Comparison of ENCODE assay signal across 19 cellular contexts in genomic region chr4:44740201-44740600, GRCh38.
"Had no signal": no experiment of that assay in that cellular context is flagged by ENCODE, and none has a peak within 500 bp of the region (broad histone marks: within the 10 kb centered on the region; RNA-seq: fewer than 3 reads in every experiment).

No MANE protein-coding gene starts in this region.

- H3K4me3 ChIP-seq: MG63, PC-9 had no signal

- H2AFZ ChIP-seq: PC-9 had no signal

- DNase-seq: activated CD4-positive, alpha-beta T cell treated with anti-CD3 and anti-CD28 coated beads for 4 hours; activated CD8-positive, alpha-beta memory T cell treated with anti-CD3 and anti-CD28 coated beads, Interleukin-2, amount 50 U/mL, for 4 hours; activated CD8-positive, alpha-beta T cell treated with anti-CD3 and anti-CD28 coated beads for 36 hours; activated gamma-delta T cell treated with Interleukin-2 at 50 U/mL for 16 hours; activated naive CD4-positive, alpha-beta T cell treated with anti-CD3 and anti-CD28 coated beads, Interleukin-2, amount 10 ng/mL, durations not matched to agents 7 days and 5 days; activated naive CD8-positive, alpha-beta T cell treated with anti-CD3 and anti-CD28 coated beads for 36 hours; activated T-cell treated with anti-CD3 and anti-CD28 coated beads, Interleukin-2, amount 50 U/mL, for 72 hours; anterior cingulate cortex; central memory CD4-positive, alpha-beta T cell; MG63; NCI-H1092; NCI-H1694; NCI-H2029; NCI-H345; NCI-H510A; PC-9; SIG-M5; T-helper 1 cell had no signal

- H3K4me2 ChIP-seq: PC-9 had no signal

- ATAC-seq: activated CD4-positive, CD25-positive, alpha-beta regulatory T cell treated with anti-CD3 and anti-CD28 coated beads, Interleukin-2, amount 50 U/mL, for 24 hours; activated CD8-positive, alpha-beta T cell treated with anti-CD3 and anti-CD28 coated beads for 36 hours; activated T-cell treated with anti-CD3 and anti-CD28 coated beads, Interleukin-2, amount 50 U/mL, for 72 hours had no signal

- H3K27ac ChIP-seq: PC-9 had no signal

- H3K36me3 ChIP-seq: MG63 had no signal

- H3K9me3 ChIP-seq: MG63 had no signal

- H3K27me3 ChIP-seq: MG63 had no signal
